ENCODE assay signal across 8 cellular contexts in the genomic region with DNA sequence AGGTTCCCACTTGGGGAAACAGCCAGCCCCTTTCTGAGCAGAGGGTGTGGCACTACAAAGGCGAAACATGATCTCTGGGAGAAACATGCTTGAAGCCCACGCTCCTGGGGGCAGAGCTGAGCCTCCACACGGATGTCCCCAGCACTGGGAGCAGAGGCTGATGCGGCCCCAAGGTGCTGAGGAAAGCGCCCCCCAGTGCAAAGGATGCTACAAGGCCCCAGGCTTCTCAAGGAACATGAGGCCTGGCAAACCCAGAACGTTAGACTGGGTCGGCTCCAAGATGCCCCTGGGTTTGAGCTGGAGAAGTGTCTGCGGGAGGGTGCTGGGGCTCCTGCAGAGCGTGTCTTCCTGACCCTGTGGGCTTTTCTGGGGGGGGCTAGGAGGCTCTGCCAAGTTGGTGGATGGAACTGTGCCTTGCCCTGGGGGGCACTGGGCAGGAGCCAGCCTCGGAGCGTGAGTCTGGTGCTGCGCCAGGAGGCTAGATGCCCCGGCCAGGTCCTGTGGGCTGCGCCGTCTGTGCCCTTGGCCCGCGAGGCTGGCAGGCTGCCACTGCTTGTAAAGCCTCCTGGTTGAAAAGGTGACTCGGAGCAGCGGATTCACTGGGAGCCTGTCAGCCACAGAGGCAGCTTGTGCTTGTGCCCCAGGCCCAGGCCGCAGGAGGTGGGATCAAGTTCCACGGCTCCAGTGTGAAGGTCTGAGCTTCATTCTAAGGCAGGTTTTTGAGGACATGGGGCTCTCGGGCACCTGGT. TPM values are rescaled to one million over a fixed set of nuclear protein-coding genes. Genes with fewer than 3 reads are reported as not detected.
DNase-seq lines count a peak whose midpoint lies in the region; ATAC-seq lines count a peak whose summit lies in the region.

No MANE protein-coding gene starts in this region.

- H3K36me3 Mint-ChIP-seq in activated T-helper 2 cell treated with anti-CD3 and anti-CD28 coated beads, Interferon-gamma antibody, Interleukin-2, Interleukin-4, amounts not matched to agents 10 μg/mL and 5 μg/mL and 100 μg/mL, durations not matched to agents 14 hours and 24 hours and 36 hours (ENCODE audit: low read depth), result peaks cover 9% of the 10 kb centered on the region

- H3K9me3 Mint-ChIP-seq in activated T-helper 2 cell treated with anti-CD3 and anti-CD28 coated beads, Interferon-gamma antibody, Interleukin-2, Interleukin-4, amounts not matched to agents 10 μg/mL and 5 μg/mL and 100 μg/mL, durations not matched to agents 14 hours and 24 hours and 36 hours, result no peaks in the 10 kb centered on the region

- no peaks in the 10 kb centered on the region for H3K27me3 Mint-ChIP-seq in activated T-helper 2 cell treated with anti-CD3 and anti-CD28 coated beads, Interferon-gamma antibody, Interleukin-2, Interleukin-4, amounts not matched to agents 10 μg/mL and 5 μg/mL and 100 μg/mL, durations not matched to agents 14 hours and 24 hours and 36 hours (ENCODE audit: low read depth)

- intact Hi-C loops in activated T-helper 2 cell treated with anti-CD3 and anti-CD28 coated beads, Interferon-gamma antibody, Interleukin-2, Interleukin-4, amounts not matched to agents 10 μg/mL and 5 μg/mL and 100 μg/mL, durations not matched to agents 14 hours and 24 hours and 36 hours (cut with micrococcal nuclease), result no loop called here

- H3K27ac ChIP-seq in angular gyrus (ENCODE audit: low read depth, low read length) (peak overlapping the region; percentile 85), temporal lobe (ENCODE audit: low read depth, low read length) (peak overlapping the region; percentile 92)

- DNase-seq in DMS153 treated with DMSO at 0.1 percent for 48 hours (lab: John Stamatoyannopoulos, UW; ENCODE audit: unreplicated experiment), result peak; percentile 63
- DNase-seq in NCI-H2029 (lab: John Stamatoyannopoulos, UW), result peak; percentile 83
- peak; percentile 63 for DNase-seq in iris pigment epithelial cell (ENCODE audit: low read depth)
- DNase-seq in activated T-helper 2 cell treated with anti-CD3 and anti-CD28 coated beads, Interferon-gamma antibody, Interleukin-2, Interleukin-4, amounts not matched to agents 10 μg/mL and 5 μg/mL and 100 μg/mL, durations not matched to agents 14 hours and 24 hours and 36 hours (ENCODE audit: low spot score), result no peak
- DNase-seq in globus pallidus (ENCODE audit: low spot score), result no peak

- no peak overlapping the region for H3K4me3 Mint-ChIP-seq in activated T-helper 2 cell treated with anti-CD3 and anti-CD28 coated beads, Interferon-gamma antibody, Interleukin-2, Interleukin-4, amounts not matched to agents 10 μg/mL and 5 μg/mL and 100 μg/mL, durations not matched to agents 14 hours and 24 hours and 36 hours (ENCODE audit: low read depth)

- no peak overlapping the region for H3K27ac Mint-ChIP-seq in activated T-helper 2 cell treated with anti-CD3 and anti-CD28 coated beads, Interferon-gamma antibody, Interleukin-2, Interleukin-4, amounts not matched to agents 10 μg/mL and 5 μg/mL and 100 μg/mL, durations not matched to agents 14 hours and 24 hours and 36 hours

- peaks cover 36% of the 10 kb centered on the region for H3K4me1 Mint-ChIP-seq in activated T-helper 2 cell treated with anti-CD3 and anti-CD28 coated beads, Interferon-gamma antibody, Interleukin-2, Interleukin-4, amounts not matched to agents 10 μg/mL and 5 μg/mL and 100 μg/mL, durations not matched to agents 14 hours and 24 hours and 36 hours (ENCODE audit: low read depth)

- no peak for ATAC-seq in GM21447 (IDR thresholded peaks at IDR 0.05; ENCODE audit: unreplicated experiment)

RNA-seq across cellular contexts. Expression of a gene that starts 8.1 kb away (rescaled TPM):
- total RNA-seq in temporal lobe, result 6.6 TPM
- total RNA-seq in activated T-helper 2 cell treated with anti-CD3 and anti-CD28 coated beads, Interferon-gamma antibody, Interleukin-2, Interleukin-4, amounts not matched to agents 10 μg/mL and 5 μg/mL and 100 μg/mL, durations not matched to agents 14 hours and 24 hours and 36 hours, result 21.5 and 23.6 TPM in 2 replicates

Comparison
In these comparisons a context has a peak if more than half of its experiments do, and no peak if none do; other contexts are left out.
1. DNase-seq: peak in DMS153 treated with DMSO at 0.1 percent for 48 hours (single experiment), NCI-H2029 (single experiment) and iris pigment epithelial cell (single experiment); none in activated T-helper 2 cell treated with anti-CD3 and anti-CD28 coated beads, Interferon-gamma antibody, Interleukin-2, Interleukin-4, amounts not matched to agents 10 μg/mL and 5 μg/mL and 100 μg/mL, durations not matched to agents 14 hours and 24 hours and 36 hours (single experiment) and globus pallidus (single experiment).